ENCODE assay signal across 8 cellular contexts in the genomic region with DNA sequence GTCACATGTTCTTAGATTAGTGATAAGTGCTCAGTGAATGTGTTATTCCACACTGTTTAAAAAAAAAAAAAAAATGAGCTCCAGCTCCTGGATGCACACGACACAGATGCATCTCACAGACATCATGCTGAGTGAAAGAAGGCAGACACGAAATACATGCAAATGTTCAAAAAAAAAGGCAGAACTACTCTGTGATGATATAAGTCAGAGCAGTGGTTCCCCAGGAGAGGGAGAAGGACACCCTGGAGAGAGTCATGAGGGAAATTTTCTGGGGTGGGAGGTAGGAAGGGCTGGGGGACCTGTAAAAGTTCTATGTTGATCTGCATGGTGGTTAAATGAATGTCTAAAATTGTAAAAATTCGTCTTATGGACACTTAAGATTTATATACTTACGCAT. TPM values are rescaled to one million over a fixed set of nuclear protein-coding genes. Genes with fewer than 3 reads are reported as not detected.
DNase-seq lines count a peak whose midpoint lies in the region; ATAC-seq and TF ChIP-seq lines count a peak whose summit lies in the region.

No MANE protein-coding gene starts in this region.

- H3K27ac ChIP-seq in CD4-positive, alpha-beta memory T cell (ENCODE audit: low read depth, low read length), result peak overlapping the region; percentile 69
- H3K27ac ChIP-seq in neutrophil, result peak overlapping the region; percentile 98

- peaks cover 26 to 74% of the 10 kb centered on the region in 2 donors for H3K36me3 Mint-ChIP-seq in CD4-positive, alpha-beta memory T cell
- H3K36me3 Mint-ChIP-seq in chondrocyte (ENCODE audit: low read depth), result peaks cover 16% of the 10 kb centered on the region

- no peaks in the 10 kb centered on the region for H3K9me3 ChIP-seq in CD4-positive, alpha-beta memory T cell (ENCODE audit: control insufficient read depth in 1 of 2, low read length in 2 of 2)
- no peaks in the 10 kb centered on the region for H3K9me3 ChIP-seq in neutrophil

- peak in 1 of 5 donors; percentile 61 for DNase-seq in CD4-positive, alpha-beta memory T cell
- DNase-seq in NAMALWA (ENCODE audit: low spot score) (peak; percentile 87), chondrocyte (ENCODE audit: low spot score) (no peak), NCI-H2227 (lab: John Stamatoyannopoulos, UW; ENCODE audit: unreplicated experiment) (no peak), globus pallidus (ENCODE audit: low spot score) (no peak), posterior cingulate gyrus (no peak)

- H3K9me3 Mint-ChIP-seq in CD4-positive, alpha-beta memory T cell, result peaks cover 0 to 6% (median 0%) of the 10 kb centered on the region in 8 donors
- no peaks in the 10 kb centered on the region for H3K9me3 Mint-ChIP-seq in chondrocyte (ENCODE audit: low read depth)

- no peaks in the 10 kb centered on the region for H3K27me3 Mint-ChIP-seq in CD4-positive, alpha-beta memory T cell
- H3K27me3 Mint-ChIP-seq in chondrocyte (ENCODE audit: low read depth), result no peaks in the 10 kb centered on the region

- CTCF ChIA-PET in CD4-positive, alpha-beta memory T cell (lab: Charles Lee; ENCODE audit: partially characterized antibody), result interaction anchor here (0.9 to 2.1 kb wide), 8 partner anchors 16 to 142 kb away, joined by 3 to 13 read pairs (median 4); no protein-coding TSS in a partner anchor

- peak overlapping the region; percentile 97 to 100 (median 99) for H3K27ac Mint-ChIP-seq in CD4-positive, alpha-beta memory T cell
- peak overlapping the region; percentile 100 for H3K27ac Mint-ChIP-seq in chondrocyte (ENCODE audit: unreplicated experiment)

- H3K27me3 ChIP-seq in CD4-positive, alpha-beta memory T cell (ENCODE audit: insufficient read depth, low read length), result no peaks in the 10 kb centered on the region
- H3K27me3 ChIP-seq in neutrophil, result no peaks in the 10 kb centered on the region

- H3K4me3 ChIP-seq in CD4-positive, alpha-beta memory T cell (ENCODE audit: low read length in 2 of 2), result peak overlapping the region in 1 of 2 donors; percentile 26
- peak overlapping the region; percentile 51 to 58 for H3K4me3 ChIP-seq in neutrophil (ENCODE audit: low read depth in 1 of 2, low read length in 1 of 2)

- intact Hi-C loops in CD4-positive, alpha-beta memory T cell (cut with micrococcal nuclease), result no loop called here
- intact Hi-C loops in posterior cingulate gyrus (cut with DNase I), result no loop called here

- TF ChIP-seq CTCF in chondrocyte (IDR thresholded peaks at IDR 0.05), result no peak
- TF ChIP-seq CTCF in neutrophil (IDR thresholded peaks at IDR 0.05), result no peak

- H3K4me3 Mint-ChIP-seq in CD4-positive, alpha-beta memory T cell, result peak overlapping the region; percentile 79 to 99 (median 86)
- H3K4me3 Mint-ChIP-seq in chondrocyte (ENCODE audit: unreplicated experiment), result peak overlapping the region; percentile 100

- H3K36me3 ChIP-seq in CD4-positive, alpha-beta memory T cell (ENCODE audit: insufficient read depth, low read length), result peaks cover 24% of the 10 kb centered on the region
- H3K36me3 ChIP-seq in neutrophil, result peaks cover 34% of the 10 kb centered on the region

- POLR2A ChIA-PET in CD4-positive, alpha-beta memory T cell (lab: Charles Lee; ENCODE audit: partially characterized antibody), result interaction anchor here (0.6 to 1.0 kb wide), 2 partner anchors 52 to 258 kb away, joined by 3 read pairs; no protein-coding TSS in a partner anchor

- peaks cover 59 to 82% (median 68%) of the 10 kb centered on the region in 4 donors for H3K4me1 Mint-ChIP-seq in CD4-positive, alpha-beta memory T cell
- peaks cover 77% of the 10 kb centered on the region for H3K4me1 Mint-ChIP-seq in chondrocyte (ENCODE audit: low read depth)

- H3K4me1 ChIP-seq in CD4-positive, alpha-beta memory T cell (ENCODE audit: insufficient read depth, low read length), result peaks cover 70% of the 10 kb centered on the region
- peaks cover 67 to 74% of the 10 kb centered on the region in 2 experiments for H3K4me1 ChIP-seq in neutrophil (ENCODE audit: control insufficient read depth in 1 of 2, insufficient read depth in 1 of 2, low read depth in 1 of 2, low read length in 1 of 2)

- no peak for ATAC-seq in HG03521 (IDR thresholded peaks at IDR 0.05; ENCODE audit: unreplicated experiment)

RNA-seq across cellular contexts. Expression of gene CSRNP1, which starts 4.3 kb away (rescaled TPM):
- 10 to 100 TPM; 14.9 to 15.3 TPM for total RNA-seq in CD4-positive, alpha-beta memory T cell
- 10 to 100 TPM; 22.5 to 89.7 TPM for polyA plus RNA-seq in CD4-positive, alpha-beta memory T cell
- total RNA-seq in chondrocyte, result 15.2 to 22.3 TPM (median 21.2 TPM) in 3 replicates

RNA-seq across cellular contexts. Expression of gene TTC21A, which starts 41.6 kb away (rescaled TPM):
- 1 to 10 TPM; 3.0 to 3.9 TPM for total RNA-seq in CD4-positive, alpha-beta memory T cell
- polyA plus RNA-seq in CD4-positive, alpha-beta memory T cell, result 1 to 10 TPM in 1 of 2 donors, not detected in 1; 1.1 TPM
- 4.5 to 8.1 TPM (median 6.2 TPM) in 3 replicates for total RNA-seq in chondrocyte

RNA-seq across cellular contexts. Expression of gene GORASP1, which starts 41.6 kb away (rescaled TPM):
- total RNA-seq in CD4-positive, alpha-beta memory T cell, result 10 to 100 TPM; 57.1 to 58.4 TPM
- 10 to 100 TPM; 21.5 to 22.1 TPM for polyA plus RNA-seq in CD4-positive, alpha-beta memory T cell
- 52.8 to 60.9 TPM (median 54.2 TPM) in 3 replicates for total RNA-seq in chondrocyte

RNA-seq across cellular contexts. Expression of gene XIRP1, which starts 43.3 kb away (rescaled TPM):
- total RNA-seq in CD4-positive, alpha-beta memory T cell, result not detected
- polyA plus RNA-seq in CD4-positive, alpha-beta memory T cell, result under 1 TPM in 1 of 2 donors, not detected in 1; 0.03 TPM
- total RNA-seq in chondrocyte, result 0.10 TPM in 2 of 3 replicates, not detected in the other
